Comparison of ENCODE assay signal across 8 cellular contexts in the genomic region with DNA sequence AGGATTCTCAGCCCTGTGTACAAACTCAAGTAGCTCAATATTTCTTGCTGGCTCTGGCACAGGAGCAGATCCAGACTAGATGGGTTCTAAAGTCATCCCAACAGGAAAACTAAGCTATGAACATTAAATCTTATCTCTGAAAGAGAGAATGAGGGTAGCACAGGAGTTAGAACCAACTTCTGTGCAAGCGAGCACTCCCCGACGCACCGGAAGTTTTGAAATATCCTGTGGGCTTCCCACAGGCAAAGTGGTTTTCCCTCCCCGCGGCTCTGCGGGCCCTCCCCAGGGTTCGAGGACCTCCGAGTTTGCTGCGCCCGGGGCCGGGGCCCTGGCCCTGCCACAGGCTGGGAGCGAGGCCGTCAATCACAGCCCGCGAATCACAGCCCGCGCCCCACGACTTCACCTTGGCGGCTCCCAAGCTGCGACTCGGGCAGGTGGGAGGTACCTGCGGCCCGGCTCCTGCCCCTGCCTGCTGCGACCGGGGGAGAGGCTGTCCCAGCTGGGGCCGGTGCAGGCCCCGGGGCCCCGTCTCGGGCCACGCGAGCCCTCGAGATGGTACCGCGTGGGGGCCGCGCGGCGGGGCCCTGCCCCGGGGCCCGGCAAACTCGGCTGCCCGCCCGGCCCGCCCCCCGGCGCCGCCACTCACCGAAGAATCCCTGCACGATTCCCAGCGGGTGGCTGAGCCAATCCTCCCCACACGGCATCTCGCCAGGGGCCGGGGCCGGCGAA. TPM values are rescaled to one million over a fixed set of nuclear protein-coding genes. Genes with fewer than 3 reads are reported as not detected.
A peak's percentile ranks its signal among the peaks of the same experiment; 100 is the strongest.
DNase-seq lines count a peak whose midpoint lies in the region; ATAC-seq and TF ChIP-seq lines count a peak whose summit lies in the region.

No MANE protein-coding gene starts in this region.

- intact Hi-C loops in heart left ventricle (cut with DNase I): loop anchor here in 4 of 10 donors (5.0 kb wide), 4 partner anchors 145 to 275 kb away; a partner anchor contains a TSS
- intact Hi-C loops in psoas muscle (cut with DNase I): no loop called here
- intact Hi-C loops in aorta (cut with DNase I): loop anchor here in 1 of 2 donors (5.0 kb wide), 1 partner anchor 190 kb away; no protein-coding TSS in a partner anchor

- H3K4me1 Mint-ChIP-seq in CD4-positive, CD25-positive, alpha-beta regulatory T cell: peaks cover 21 to 53% (median 43%) of the 10 kb centered on the region in 4 donors

- H3K4me1 ChIP-seq in CD4-positive, CD25-positive, alpha-beta regulatory T cell (ENCODE audit: control insufficient read depth, insufficient read depth, low read length, poor library complexity, severe bottlenecking): peaks cover 54% of the 10 kb centered on the region
- H3K4me1 ChIP-seq in heart left ventricle (peaks cover 4 to 54% (median 20%) of the 10 kb centered on the region in 12 donors), psoas muscle (peaks cover 23% of the 10 kb centered on the region), aorta (ENCODE audit: control insufficient read depth in 1 of 2, insufficient read depth in 2 of 2, low read length in 2 of 2) (peaks cover 3 to 4% of the 10 kb centered on the region in 2 donors)

- peak overlapping the region; percentile 90 for H3K27ac ChIP-seq in CD4-positive, CD25-positive, alpha-beta regulatory T cell (ENCODE audit: insufficient read depth, low read length, poor library complexity, severe bottlenecking)
- H3K27ac ChIP-seq in heart left ventricle (peak overlapping the region; percentile 77 to 98 (median 93)), psoas muscle (peak overlapping the region; percentile 84), aorta (ENCODE audit: low read depth in 1 of 2, low read length in 2 of 2) (peak overlapping the region; percentile 61 to 83)

- H3K9me3 Mint-ChIP-seq in CD4-positive, CD25-positive, alpha-beta regulatory T cell: peaks cover 0 to 1% (median 0%) of the 10 kb centered on the region in 7 donors

- peak; percentile 14 to 32 for ATAC-seq in CD4-positive, CD25-positive, alpha-beta regulatory T cell (ENCODE audit: low read depth in 2 of 2)
- peak; percentile 46 for ATAC-seq in GM19395 (IDR thresholded peaks at IDR 0.05; ENCODE audit: unreplicated experiment)
- ATAC-seq in HG03460 (IDR thresholded peaks at IDR 0.05; ENCODE audit: unreplicated experiment): peak; percentile 42
- ATAC-seq in heart left ventricle: peak in 3 of 4 donors; percentile 12 to 42 (median 34)
- peak; percentile 9 to 28 (median 18) for ATAC-seq in psoas muscle
- ATAC-seq in aorta (ENCODE audit: low FRiP score): peak; percentile 37

- H3K4me3 Mint-ChIP-seq in CD4-positive, CD25-positive, alpha-beta regulatory T cell: peak overlapping the region; percentile 92 to 98 (median 94)

- 0 to 1% (median 0%) methylated on average over 12 to 56 of the region's 56 CpGs for WGBS in heart left ventricle, 4 donors
- 0% methylated on average over 26 to 56 of the region's 56 CpGs for WGBS in psoas muscle, 3 donors
- 0% methylated on average over 54 to 56 of the region's 56 CpGs for WGBS in aorta, 2 donors

- H3K27me3 Mint-ChIP-seq in CD4-positive, CD25-positive, alpha-beta regulatory T cell: no peaks in the 10 kb centered on the region

- peak overlapping the region; percentile 96 for H3K4me3 ChIP-seq in CD4-positive, CD25-positive, alpha-beta regulatory T cell (ENCODE audit: low read depth, low read length)
- peak overlapping the region; percentile 70 to 95 (median 82) for H3K4me3 ChIP-seq in heart left ventricle
- H3K4me3 ChIP-seq in psoas muscle: peak overlapping the region; percentile 75
- peak overlapping the region; percentile 95 to 97 for H3K4me3 ChIP-seq in aorta (ENCODE audit: low read length in 2 of 2)

- no peak for TF ChIP-seq POLR2A in heart left ventricle (IDR thresholded peaks at IDR 0.05)

- no peaks in the 10 kb centered on the region for H3K27me3 ChIP-seq in CD4-positive, CD25-positive, alpha-beta regulatory T cell (ENCODE audit: control insufficient read depth, insufficient read depth, low read length)
- H3K27me3 ChIP-seq in heart left ventricle (no peaks in the 10 kb centered on the region), psoas muscle (ENCODE audit: insufficient read depth in 3 of 3, low read length in 2 of 3) (no peaks in the 10 kb centered on the region), aorta (ENCODE audit: control insufficient read depth in 1 of 2, insufficient read depth in 2 of 2, low read length in 1 of 2) (peaks cover 0 to 1% of the 10 kb centered on the region in 2 donors)

- peaks cover 4% of the 10 kb centered on the region for H3K36me3 Mint-ChIP-seq in CD4-positive, CD25-positive, alpha-beta regulatory T cell

- TF ChIP-seq CTCF in heart left ventricle (IDR thresholded peaks at IDR 0.05) (no peak), psoas muscle (IDR thresholded peaks at IDR 0.05) (no peak)

- peak overlapping the region; percentile 76 to 94 (median 93) for H3K27ac Mint-ChIP-seq in CD4-positive, CD25-positive, alpha-beta regulatory T cell

- H3K9me3 ChIP-seq in CD4-positive, CD25-positive, alpha-beta regulatory T cell (ENCODE audit: control insufficient read depth in 2 of 2, low read length in 2 of 2): no peaks in the 10 kb centered on the region
- H3K9me3 ChIP-seq in heart left ventricle (no peaks in the 10 kb centered on the region), psoas muscle (no peaks in the 10 kb centered on the region), aorta (ENCODE audit: control insufficient read depth, low read length) (no peaks in the 10 kb centered on the region)

- no peaks in the 10 kb centered on the region for H3K36me3 ChIP-seq in CD4-positive, CD25-positive, alpha-beta regulatory T cell (ENCODE audit: control insufficient read depth, insufficient read depth, low read length)
- no peaks in the 10 kb centered on the region for H3K36me3 ChIP-seq in heart left ventricle
- H3K36me3 ChIP-seq in psoas muscle (ENCODE audit: insufficient read depth in 1 of 2, low read depth in 1 of 2): no peaks in the 10 kb centered on the region
- no peaks in the 10 kb centered on the region for H3K36me3 ChIP-seq in aorta (ENCODE audit: control insufficient read depth in 1 of 2, insufficient read depth in 2 of 2, low read length in 1 of 2)

- peak; percentile 49 to 69 (median 52) for DNase-seq in CD4-positive, CD25-positive, alpha-beta regulatory T cell
- DNase-seq in RPMI7951 (ENCODE audit: low read depth): peak; percentile 17
- peak; percentile 26 for DNase-seq in activated gamma-delta T cell treated with anti-CD3 and anti-CD28 coated beads, Interleukin-2, amount 50 U/mL, for 16 hours (ENCODE audit: low read depth)
- peak; percentile 53 to 73 (median 59) for DNase-seq in heart left ventricle
- peak; percentile 50 to 71 for DNase-seq in psoas muscle
- DNase-seq in aorta: peak; percentile 75 to 85

RNA-seq across cellular contexts. Expression of a gene that starts 0.6 kb away (rescaled TPM):
- 36.1 TPM for total RNA-seq in CD4-positive, CD25-positive, alpha-beta regulatory T cell
- 10 to 100 TPM; 62.8 to 69.6 (median 64.4) TPM for polyA plus RNA-seq in CD4-positive, CD25-positive, alpha-beta regulatory T cell
- total RNA-seq in RPMI7951 (2014; rRNA removed; shearing (Covaris generic)): 60.6 and 62.8 TPM in 2 replicates
- total RNA-seq in heart left ventricle: 10 to 100 TPM; 22.0 to 39.4 (median 29.7) TPM
- polyA plus RNA-seq in heart left ventricle: 10 to 100 TPM in 1 of 2 donors, 1 to 10 TPM in 1; 8.7 to 34.5 TPM
- total RNA-seq in psoas muscle: 10 to 100 TPM; 23.0 to 43.8 (median 35.6) TPM
- 10 to 100 TPM; 26.4 to 39.6 (median 39.2) TPM for polyA plus RNA-seq in psoas muscle
- 10 to 100 TPM; 44.7 to 46.1 TPM for total RNA-seq in aorta
- polyA plus RNA-seq in aorta: 10 to 100 TPM; 17.4 to 21.5 TPM

RNA-seq across cellular contexts. Expression of a gene that starts 20.5 kb away (rescaled TPM):
- 29.7 TPM for total RNA-seq in CD4-positive, CD25-positive, alpha-beta regulatory T cell
- 10 to 100 TPM; 45.0 to 58.6 (median 53.0) TPM for polyA plus RNA-seq in CD4-positive, CD25-positive, alpha-beta regulatory T cell
- 13.3 and 16.1 TPM in 2 replicates for total RNA-seq in RPMI7951 (2014; rRNA removed; shearing (Covaris generic))
- total RNA-seq in heart left ventricle (10 to 100 TPM; 10.9 to 42.0 (median 28.0) TPM), psoas muscle (10 to 100 TPM; 27.3 to 49.7 (median 45.4) TPM), aorta (10 to 100 TPM; 48.4 to 52.0 TPM)
- polyA plus RNA-seq in heart left ventricle (10 to 100 TPM in 1 of 2 donors, 1 to 10 TPM in 1; 4.3 to 13.8 TPM), psoas muscle (10 to 100 TPM in 2 of 3 donors, 1 to 10 TPM in 1; 6.5 to 20.4 (median 14.0) TPM), aorta (1 to 10 TPM; 7.2 to 9.0 TPM)

Comparison
In these comparisons a context has a peak if more than half of its experiments do, and no peak if none do; other contexts are left out.
1. Peak in every context shown above with its lines: DNase-seq, ATAC-seq, H3K4me3 ChIP-seq and H3K27ac ChIP-seq.
2. DNase-seq: peak in every context shown above with its lines; median percentile 80 in aorta; 60 in psoas muscle; 59 in heart left ventricle; 52 in CD4-positive, CD25-positive, alpha-beta regulatory T cell; 26 in activated gamma-delta T cell treated with anti-CD3 and anti-CD28 coated beads, Interleukin-2, amount 50 U/mL, for 16 hours; 17 in RPMI7951.